1 cellular context compared by ENCODE assay signal in the genomic region with DNA sequence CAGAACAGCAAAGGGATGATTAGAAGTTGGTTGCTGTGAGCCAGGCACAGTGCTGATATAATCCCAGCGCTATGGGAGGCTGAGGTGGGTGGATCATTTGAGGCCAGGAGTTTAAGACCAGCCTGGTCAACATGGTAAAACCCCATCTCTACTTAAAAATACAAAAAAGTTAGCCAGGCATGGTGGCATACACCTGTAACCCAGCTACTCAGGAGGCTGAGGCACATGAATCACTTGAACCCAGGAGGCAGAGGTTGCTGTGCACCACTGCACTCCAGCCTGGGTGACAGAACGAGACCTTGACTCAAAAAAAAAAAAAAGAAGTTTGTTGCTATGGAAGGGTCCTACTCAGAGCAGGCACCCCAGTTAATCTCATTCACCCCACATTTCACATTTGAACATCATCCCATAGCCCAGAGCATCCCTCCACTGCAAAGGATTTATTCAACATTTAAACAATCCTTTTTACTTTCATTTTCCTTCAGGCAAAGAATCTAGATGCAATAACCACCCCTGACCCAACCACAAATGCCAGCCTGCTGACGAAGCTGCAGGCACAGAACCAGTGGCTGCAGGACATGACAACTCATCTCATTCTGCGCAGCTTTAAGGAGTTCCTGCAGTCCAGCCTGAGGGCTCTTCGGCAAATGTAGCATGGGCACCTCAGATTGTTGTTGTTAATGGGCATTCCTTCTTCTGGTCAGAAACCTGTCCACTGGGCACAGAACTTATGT.
TF ChIP-seq lines count a peak whose summit lies in the region.

No MANE protein-coding gene starts in this region.

TF ChIP-seq in GM23338, 12 proteins besides CTCF, POLR2A, EP300 and RAD21 (continued from another document):
- TF ChIP-seq, protein P1, sequence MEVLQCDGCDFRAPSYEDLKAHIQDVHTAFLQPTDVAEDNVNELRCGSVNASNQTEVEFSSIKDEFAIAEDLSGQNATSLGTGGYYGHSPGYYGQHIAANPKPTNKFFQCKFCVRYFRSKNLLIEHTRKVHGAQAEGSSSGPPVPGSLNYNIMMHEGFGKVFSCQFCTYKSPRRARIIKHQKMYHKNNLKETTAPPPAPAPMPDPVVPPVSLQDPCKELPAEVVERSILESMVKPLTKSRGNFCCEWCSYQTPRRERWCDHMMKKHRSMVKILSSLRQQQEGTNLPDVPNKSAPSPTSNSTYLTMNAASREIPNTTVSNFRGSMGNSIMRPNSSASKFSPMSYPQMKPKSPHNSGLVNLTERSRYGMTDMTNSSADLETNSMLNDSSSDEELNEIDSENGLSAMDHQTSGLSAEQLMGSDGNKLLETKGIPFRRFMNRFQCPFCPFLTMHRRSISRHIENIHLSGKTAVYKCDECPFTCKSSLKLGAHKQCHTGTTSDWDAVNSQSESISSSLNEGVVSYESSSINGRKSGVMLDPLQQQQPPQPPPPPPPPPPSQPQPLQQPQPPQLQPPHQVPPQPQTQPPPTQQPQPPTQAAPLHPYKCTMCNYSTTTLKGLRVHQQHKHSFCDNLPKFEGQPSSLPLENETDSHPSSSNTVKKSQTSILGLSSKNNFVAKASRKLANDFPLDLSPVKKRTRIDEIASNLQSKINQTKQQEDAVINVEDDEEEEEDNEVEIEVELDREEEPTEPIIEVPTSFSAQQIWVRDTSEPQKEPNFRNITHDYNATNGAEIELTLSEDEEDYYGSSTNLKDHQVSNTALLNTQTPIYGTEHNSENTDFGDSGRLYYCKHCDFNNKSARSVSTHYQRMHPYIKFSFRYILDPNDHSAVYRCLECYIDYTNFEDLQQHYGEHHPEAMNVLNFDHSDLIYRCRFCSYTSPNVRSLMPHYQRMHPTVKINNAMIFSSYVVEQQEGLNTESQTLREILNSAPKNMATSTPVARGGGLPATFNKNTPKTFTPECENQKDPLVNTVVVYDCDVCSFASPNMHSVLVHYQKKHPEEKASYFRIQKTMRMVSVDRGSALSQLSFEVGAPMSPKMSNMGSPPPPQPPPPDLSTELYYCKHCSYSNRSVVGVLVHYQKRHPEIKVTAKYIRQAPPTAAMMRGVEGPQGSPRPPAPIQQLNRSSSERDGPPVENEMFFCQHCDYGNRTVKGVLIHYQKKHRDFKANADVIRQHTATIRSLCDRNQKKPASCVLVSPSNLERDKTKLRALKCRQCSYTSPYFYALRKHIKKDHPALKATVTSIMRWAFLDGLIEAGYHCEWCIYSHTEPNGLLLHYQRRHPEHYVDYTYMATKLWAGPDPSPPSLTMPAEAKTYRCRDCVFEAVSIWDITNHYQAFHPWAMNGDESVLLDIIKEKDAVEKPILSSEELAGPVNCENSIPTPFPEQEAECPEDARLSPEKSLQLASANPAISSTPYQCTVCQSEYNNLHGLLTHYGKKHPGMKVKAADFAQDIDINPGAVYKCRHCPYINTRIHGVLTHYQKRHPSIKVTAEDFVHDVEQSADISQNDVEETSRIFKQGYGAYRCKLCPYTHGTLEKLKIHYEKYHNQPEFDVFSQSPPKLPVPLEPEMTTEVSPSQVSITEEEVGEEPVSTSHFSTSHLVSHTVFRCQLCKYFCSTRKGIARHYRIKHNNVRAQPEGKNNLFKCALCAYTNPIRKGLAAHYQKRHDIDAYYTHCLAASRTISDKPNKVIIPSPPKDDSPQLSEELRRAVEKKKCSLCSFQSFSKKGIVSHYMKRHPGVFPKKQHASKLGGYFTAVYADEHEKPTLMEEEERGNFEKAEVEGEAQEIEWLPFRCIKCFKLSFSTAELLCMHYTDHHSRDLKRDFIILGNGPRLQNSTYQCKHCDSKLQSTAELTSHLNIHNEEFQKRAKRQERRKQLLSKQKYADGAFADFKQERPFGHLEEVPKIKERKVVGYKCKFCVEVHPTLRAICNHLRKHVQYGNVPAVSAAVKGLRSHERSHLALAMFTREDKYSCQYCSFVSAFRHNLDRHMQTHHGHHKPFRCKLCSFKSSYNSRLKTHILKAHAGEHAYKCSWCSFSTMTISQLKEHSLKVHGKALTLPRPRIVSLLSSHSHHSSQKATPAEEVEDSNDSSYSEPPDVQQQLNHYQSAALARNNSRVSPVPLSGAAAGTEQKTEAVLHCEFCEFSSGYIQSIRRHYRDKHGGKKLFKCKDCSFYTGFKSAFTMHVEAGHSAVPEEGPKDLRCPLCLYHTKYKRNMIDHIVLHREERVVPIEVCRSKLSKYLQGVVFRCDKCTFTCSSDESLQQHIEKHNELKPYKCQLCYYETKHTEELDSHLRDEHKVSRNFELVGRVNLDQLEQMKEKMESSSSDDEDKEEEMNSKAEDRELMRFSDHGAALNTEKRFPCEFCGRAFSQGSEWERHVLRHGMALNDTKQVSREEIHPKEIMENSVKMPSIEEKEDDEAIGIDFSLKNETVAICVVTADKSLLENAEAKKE (CRISPR knock-in tag; IDR thresholded peaks at IDR 0.05): no peak
- TF ChIP-seq CREB1 (CRISPR knock-in tag; IDR thresholded peaks at IDR 0.05; ENCODE audit: low read depth) (no peak), STAT1 (IDR thresholded peaks at IDR 0.05; ENCODE audit: unreplicated experiment) (no peak), EZH2phosphoT487 (IDR thresholded peaks at IDR 0.05; ENCODE audit: unreplicated experiment) (no peak), POLR2AphosphoS5 (IDR thresholded peaks at IDR 0.05; ENCODE audit: low read depth) (no peak), NANOG (IDR thresholded peaks at IDR 0.05; ENCODE audit: borderline replicate concordance) (no peak)
- TF ChIP-seq, protein P2, sequence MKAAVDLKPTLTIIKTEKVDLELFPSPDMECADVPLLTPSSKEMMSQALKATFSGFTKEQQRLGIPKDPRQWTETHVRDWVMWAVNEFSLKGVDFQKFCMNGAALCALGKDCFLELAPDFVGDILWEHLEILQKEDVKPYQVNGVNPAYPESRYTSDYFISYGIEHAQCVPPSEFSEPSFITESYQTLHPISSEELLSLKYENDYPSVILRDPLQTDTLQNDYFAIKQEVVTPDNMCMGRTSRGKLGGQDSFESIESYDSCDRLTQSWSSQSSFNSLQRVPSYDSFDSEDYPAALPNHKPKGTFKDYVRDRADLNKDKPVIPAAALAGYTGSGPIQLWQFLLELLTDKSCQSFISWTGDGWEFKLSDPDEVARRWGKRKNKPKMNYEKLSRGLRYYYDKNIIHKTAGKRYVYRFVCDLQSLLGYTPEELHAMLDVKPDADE (IDR thresholded peaks at IDR 0.05): no peak
- TF ChIP-seq, protein P3, sequence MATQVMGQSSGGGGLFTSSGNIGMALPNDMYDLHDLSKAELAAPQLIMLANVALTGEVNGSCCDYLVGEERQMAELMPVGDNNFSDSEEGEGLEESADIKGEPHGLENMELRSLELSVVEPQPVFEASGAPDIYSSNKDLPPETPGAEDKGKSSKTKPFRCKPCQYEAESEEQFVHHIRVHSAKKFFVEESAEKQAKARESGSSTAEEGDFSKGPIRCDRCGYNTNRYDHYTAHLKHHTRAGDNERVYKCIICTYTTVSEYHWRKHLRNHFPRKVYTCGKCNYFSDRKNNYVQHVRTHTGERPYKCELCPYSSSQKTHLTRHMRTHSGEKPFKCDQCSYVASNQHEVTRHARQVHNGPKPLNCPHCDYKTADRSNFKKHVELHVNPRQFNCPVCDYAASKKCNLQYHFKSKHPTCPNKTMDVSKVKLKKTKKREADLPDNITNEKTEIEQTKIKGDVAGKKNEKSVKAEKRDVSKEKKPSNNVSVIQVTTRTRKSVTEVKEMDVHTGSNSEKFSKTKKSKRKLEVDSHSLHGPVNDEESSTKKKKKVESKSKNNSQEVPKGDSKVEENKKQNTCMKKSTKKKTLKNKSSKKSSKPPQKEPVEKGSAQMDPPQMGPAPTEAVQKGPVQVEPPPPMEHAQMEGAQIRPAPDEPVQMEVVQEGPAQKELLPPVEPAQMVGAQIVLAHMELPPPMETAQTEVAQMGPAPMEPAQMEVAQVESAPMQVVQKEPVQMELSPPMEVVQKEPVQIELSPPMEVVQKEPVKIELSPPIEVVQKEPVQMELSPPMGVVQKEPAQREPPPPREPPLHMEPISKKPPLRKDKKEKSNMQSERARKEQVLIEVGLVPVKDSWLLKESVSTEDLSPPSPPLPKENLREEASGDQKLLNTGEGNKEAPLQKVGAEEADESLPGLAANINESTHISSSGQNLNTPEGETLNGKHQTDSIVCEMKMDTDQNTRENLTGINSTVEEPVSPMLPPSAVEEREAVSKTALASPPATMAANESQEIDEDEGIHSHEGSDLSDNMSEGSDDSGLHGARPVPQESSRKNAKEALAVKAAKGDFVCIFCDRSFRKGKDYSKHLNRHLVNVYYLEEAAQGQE (IDR thresholded peaks at IDR 0.05; ENCODE audit: unreplicated experiment): no peak
TF ChIP-seq in GM23338: peak in this region for 0.
